ENCODE assay signal across 13 cellular contexts in the genomic region with DNA sequence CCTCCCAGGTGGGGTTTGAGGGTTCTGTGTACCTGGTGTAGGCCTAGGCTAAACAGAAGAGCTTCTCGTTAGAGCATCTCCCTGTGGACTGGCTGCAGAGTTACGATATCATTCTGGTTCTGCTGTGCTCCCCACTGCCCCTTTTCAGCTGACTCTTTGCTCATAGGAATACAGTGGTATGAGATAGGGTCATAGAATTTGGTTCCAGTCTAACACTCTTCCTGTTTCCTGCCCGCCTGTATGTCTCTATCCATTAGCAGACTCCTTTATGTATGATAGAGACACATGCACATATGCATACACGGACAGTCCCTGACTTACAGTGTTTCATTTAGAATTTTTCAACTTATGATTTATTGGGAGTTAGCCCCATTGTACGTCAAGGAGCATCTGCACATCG. TPM values are rescaled to one million over a fixed set of nuclear protein-coding genes. Genes with fewer than 3 reads are reported as not detected.
DNase-seq lines count a peak whose midpoint lies in the region; ATAC-seq and TF ChIP-seq lines count a peak whose summit lies in the region.
"Had no signal": no experiment of that assay in that cellular context is flagged by ENCODE, and none has a peak within 500 bp of the region (broad histone marks: within the 10 kb centered on the region; RNA-seq: fewer than 3 reads in every experiment).

No MANE protein-coding gene starts in this region.

- intact Hi-C loops in activated CD4-positive, alpha-beta T cell treated with anti-CD3 and anti-CD28 coated beads, Interleukin-2, amount 10 ng/mL, durations not matched to agents 24 days and 14 days (cut with micrococcal nuclease) = no loop called here
- intact Hi-C loops in psoas muscle (cut with DNase I) = no loop called here

- no peak for TF ChIP-seq CTCF in neural progenitor cell (IDR thresholded peaks at IDR 0.05)
- no peak for TF ChIP-seq CTCF in psoas muscle (IDR thresholded peaks at IDR 0.05)

- H3K9me3 ChIP-seq in Karpas-422 (ENCODE audit: low read length) (no peaks in the 10 kb centered on the region), neural progenitor cell (ENCODE audit: low read depth) (no peaks in the 10 kb centered on the region), psoas muscle (no peaks in the 10 kb centered on the region)
- H3K9me3 ChIP-seq: pancreas had no signal

- H4K20me1 ChIP-seq in Karpas-422 (ENCODE audit: insufficient read depth, low read depth, low read length) (peaks cover 89% of the 10 kb centered on the region), neural progenitor cell (ENCODE audit: low read depth) (peaks cover 100% of the 10 kb centered on the region)

- H3K79me2 ChIP-seq in Karpas-422 (ENCODE audit: low read length) (peaks cover 98% of the 10 kb centered on the region), neural progenitor cell (ENCODE audit: low read depth) (peaks cover 100% of the 10 kb centered on the region)

- H3K36me3 Mint-ChIP-seq in activated CD4-positive, alpha-beta T cell treated with anti-CD3 and anti-CD28 coated beads, Interleukin-2, amount 10 ng/mL, durations not matched to agents 24 days and 14 days (ENCODE audit: low read depth) = peaks cover 12% of the 10 kb centered on the region
- H3K36me3 Mint-ChIP-seq in activated naive CD8-positive, alpha-beta T cell = no peaks in the 10 kb centered on the region
- H3K36me3 Mint-ChIP-seq in neural progenitor cell = peaks cover 6% of the 10 kb centered on the region
- H3K36me3 Mint-ChIP-seq: type B pancreatic cell had no signal

- peak overlapping the region; percentile 54 for H3K4me2 ChIP-seq in Karpas-422 (ENCODE audit: low read depth, low read length, poor library complexity, severe bottlenecking)
- peak overlapping the region; percentile 55 for H3K4me2 ChIP-seq in neural progenitor cell
- H3K4me2 ChIP-seq: PC-9 had no signal

- H3K27ac Mint-ChIP-seq in activated CD4-positive, alpha-beta T cell treated with anti-CD3 and anti-CD28 coated beads, Interleukin-2, amount 10 ng/mL, durations not matched to agents 24 days and 14 days = peak overlapping the region; percentile 39
- H3K27ac Mint-ChIP-seq in activated naive CD8-positive, alpha-beta T cell = peak overlapping the region; percentile 83
- H3K27ac Mint-ChIP-seq in neural progenitor cell = no peak overlapping the region

- peaks cover 80% of the 10 kb centered on the region for H3K4me1 Mint-ChIP-seq in activated CD4-positive, alpha-beta T cell treated with anti-CD3 and anti-CD28 coated beads, Interleukin-2, amount 10 ng/mL, durations not matched to agents 24 days and 14 days
- H3K4me1 Mint-ChIP-seq in activated naive CD8-positive, alpha-beta T cell (ENCODE audit: low read depth) = peaks cover 85% of the 10 kb centered on the region
- peaks cover 27% of the 10 kb centered on the region for H3K4me1 Mint-ChIP-seq in neural progenitor cell

- H3K27me3 ChIP-seq in Karpas-422 (ENCODE audit: low read length) (no peaks in the 10 kb centered on the region), neural progenitor cell (no peaks in the 10 kb centered on the region), psoas muscle (ENCODE audit: insufficient read depth in 3 of 3, low read length in 2 of 3) (no peaks in the 10 kb centered on the region)
- H3K27me3 ChIP-seq: pancreas had no signal

- H3K4me1 ChIP-seq in Karpas-422 (ENCODE audit: low read length) (peaks cover 66% of the 10 kb centered on the region), neural progenitor cell (peaks cover 30% of the 10 kb centered on the region), psoas muscle (peaks cover 52% of the 10 kb centered on the region)

- 82 to 84% (median 82%) methylated on average over 6 of the region's 6 CpGs for WGBS in psoas muscle, 3 donors

- no peaks in the 10 kb centered on the region for H3K27me3 Mint-ChIP-seq in activated CD4-positive, alpha-beta T cell treated with anti-CD3 and anti-CD28 coated beads, Interleukin-2, amount 10 ng/mL, durations not matched to agents 24 days and 14 days
- H3K27me3 Mint-ChIP-seq in activated naive CD8-positive, alpha-beta T cell = no peaks in the 10 kb centered on the region
- no peaks in the 10 kb centered on the region for H3K27me3 Mint-ChIP-seq in neural progenitor cell (ENCODE audit: insufficient read depth, low read depth)
- H3K27me3 Mint-ChIP-seq: type B pancreatic cell had no signal

- no peak overlapping the region for H3K9ac ChIP-seq in Karpas-422 (ENCODE audit: low read length)
- H3K9ac ChIP-seq in neural progenitor cell = no peak overlapping the region

- H3K4me3 ChIP-seq in Karpas-422 (ENCODE audit: low read length) = peak overlapping the region; percentile 10; the same call in 1 of the 2 replicates
- H3K4me3 ChIP-seq in neural progenitor cell = no peak overlapping the region
- no peak overlapping the region for H3K4me3 ChIP-seq in psoas muscle
- H3K4me3 ChIP-seq: pancreas, PC-9 had no signal

- H3K9me3 Mint-ChIP-seq in activated CD4-positive, alpha-beta T cell treated with anti-CD3 and anti-CD28 coated beads, Interleukin-2, amount 10 ng/mL, durations not matched to agents 24 days and 14 days = no peaks in the 10 kb centered on the region
- no peaks in the 10 kb centered on the region for H3K9me3 Mint-ChIP-seq in activated naive CD8-positive, alpha-beta T cell (ENCODE audit: low read depth)
- no peaks in the 10 kb centered on the region for H3K9me3 Mint-ChIP-seq in neural progenitor cell
- H3K9me3 Mint-ChIP-seq: type B pancreatic cell had no signal

- peaks cover 5% of the 10 kb centered on the region for H3F3A ChIP-seq in neural progenitor cell (ENCODE audit: low read depth)

- peak overlapping the region; percentile 41 for H3K4me3 Mint-ChIP-seq in activated CD4-positive, alpha-beta T cell treated with anti-CD3 and anti-CD28 coated beads, Interleukin-2, amount 10 ng/mL, durations not matched to agents 24 days and 14 days
- peak overlapping the region; percentile 80 for H3K4me3 Mint-ChIP-seq in activated naive CD8-positive, alpha-beta T cell
- H3K4me3 Mint-ChIP-seq in neural progenitor cell = no peak overlapping the region
- H3K4me3 Mint-ChIP-seq: type B pancreatic cell had no signal

- no peaks in the 10 kb centered on the region for H3K9me2 ChIP-seq in Karpas-422 (replicated peaks; ENCODE audit: insufficient read depth, low read length)

- H3K27ac ChIP-seq in Karpas-422 (ENCODE audit: low read length) (peak overlapping the region; percentile 63), neural progenitor cell (no peak overlapping the region), psoas muscle (no peak overlapping the region)
- H3K27ac ChIP-seq: PC-9 had no signal

- H2AFZ ChIP-seq in Karpas-422 (ENCODE audit: low read length) (no peak overlapping the region), neural progenitor cell (replicated peaks) (no peak overlapping the region)
- H2AFZ ChIP-seq: PC-9 had no signal

- ATAC-seq in psoas muscle = no peak

- H3K36me3 ChIP-seq in Karpas-422 (ENCODE audit: insufficient read depth, low read length) (peaks cover 3% of the 10 kb centered on the region; the same call in 1 of the 2 replicates), neural progenitor cell (no peaks in the 10 kb centered on the region), psoas muscle (ENCODE audit: insufficient read depth in 1 of 2, low read depth in 1 of 2) (peaks cover 0 to 2% of the 10 kb centered on the region in 2 donors)
- H3K36me3 ChIP-seq: pancreas had no signal

- DNase-seq in activated CD4-positive, alpha-beta T cell treated with anti-CD3 and anti-CD28 coated beads, Interleukin-2, amount 10 ng/mL, durations not matched to agents 24 days and 14 days = no peak
- no peak for DNase-seq in activated CD4-positive, alpha-beta T cell treated with anti-CD3 and anti-CD28 coated beads, Interleukin-2, amount 50 U/mL, for 1 hour
- DNase-seq in Karpas-422 = peak; percentile 59
- DNase-seq in neural progenitor cell (ENCODE audit: low spot score) = no peak
- DNase-seq in activated effector memory CD4-positive, alpha-beta T cell treated with anti-CD3 and anti-CD28 coated beads, Interleukin-2, amount 50 U/mL, for 16 hours = no peak
- DNase-seq in OCI-M1 (lab: John Stamatoyannopoulos, UW) = no peak
- no peak for DNase-seq in psoas muscle
- DNase-seq: DMS53, NCI-H1048, pancreas, PC-9 had no signal

RNA-seq across cellular contexts. Expression of a gene that starts 15.3 kb away (rescaled TPM):
- total RNA-seq in activated CD4-positive, alpha-beta T cell treated with anti-CD3 and anti-CD28 coated beads, Interleukin-2, amount 10 ng/mL, durations not matched to agents 24 days and 14 days = 94.8 and 95.4 TPM in 2 replicates
- 67.6 and 84.8 TPM in 2 replicates for total RNA-seq in Karpas-422 (2014; rRNA removed; shearing (Covaris generic); ENCODE audit: low replicate concordance)
- total RNA-seq in neural progenitor cell (ENCODE audit: low replicate concordance) (73.8 and 96.4 TPM in 2 replicates), psoas muscle (10 to 100 TPM; 20.1 to 37.7 (median 31.3) TPM)
- 10 to 100 TPM; 18.1 to 50.2 (median 30.7) TPM for polyA plus RNA-seq in psoas muscle

RNA-seq across cellular contexts. Expression of a gene that starts 52.3 kb away (rescaled TPM):
- total RNA-seq in activated CD4-positive, alpha-beta T cell treated with anti-CD3 and anti-CD28 coated beads, Interleukin-2, amount 10 ng/mL, durations not matched to agents 24 days and 14 days = 29.5 and 30.1 TPM in 2 replicates
- 28.0 and 38.8 TPM in 2 replicates for total RNA-seq in Karpas-422 (2014; rRNA removed; shearing (Covaris generic); ENCODE audit: low replicate concordance)
- total RNA-seq in neural progenitor cell (ENCODE audit: low replicate concordance) (22.5 and 29.1 TPM in 2 replicates), psoas muscle (10 to 100 TPM; 14.6 to 20.0 (median 17.9) TPM)
- polyA plus RNA-seq in psoas muscle = 10 to 100 TPM in 1 of 3 donors, 1 to 10 TPM in 2; 7.5 to 14.4 (median 9.3) TPM
